In the genomic region with DNA sequence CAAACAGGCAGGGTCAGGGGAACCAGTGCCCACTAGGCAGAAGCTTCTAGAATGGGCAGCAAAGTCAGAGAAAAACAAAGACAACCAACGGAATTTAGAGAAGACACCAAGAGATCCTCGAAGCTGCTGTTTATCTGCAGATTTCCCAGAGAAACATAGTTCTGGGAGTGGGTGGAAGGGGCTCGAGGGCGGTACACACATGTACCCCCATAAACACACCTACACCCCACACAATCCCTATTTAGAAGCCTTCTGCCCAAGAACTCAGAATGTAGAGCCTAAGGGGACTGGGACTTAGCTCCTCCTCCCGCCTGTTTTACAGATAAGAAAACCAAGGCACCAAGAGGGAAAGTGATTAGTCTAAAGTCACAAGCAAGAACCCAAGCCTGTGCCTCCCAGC, we compare ENCODE assay signal across 18 cellular contexts. TPM values are rescaled to one million over a fixed set of nuclear protein-coding genes. Genes with fewer than 3 reads are reported as not detected.
A peak's percentile ranks its signal among the peaks of the same experiment; 100 is the strongest.
DNase-seq lines count a peak whose midpoint lies in the region; TF ChIP-seq lines count a peak whose summit lies in the region.
"Had no signal": no experiment of that assay in that cellular context is flagged by ENCODE, and none has a peak within 500 bp of the region (broad histone marks: within the 10 kb centered on the region; RNA-seq: fewer than 3 reads in every experiment).

No MANE protein-coding gene starts in this region.

- no peak overlapping the region for H3K4me2 ChIP-seq in neuronal stem cell (ENCODE audit: insufficient read depth, low read length, poor library complexity, severe bottlenecking)
- H3K4me2 ChIP-seq: A549 had no signal

- no peak overlapping the region for H2AFZ ChIP-seq in neuronal stem cell (ENCODE audit: low read length)

- no peak overlapping the region for H4K91ac ChIP-seq in neuronal stem cell (ENCODE audit: low read depth, low read length, poor library complexity)

- POLR2A ChIA-PET in HEK293 (lab: Yijun Ruan, JAX): no interaction called here

- H3K27ac ChIP-seq in HEK293 (ENCODE audit: extremely low read depth, low read depth, low read length): no peak overlapping the region
- peak overlapping the region; percentile 26 for H3K27ac ChIP-seq in angular gyrus (ENCODE audit: low read depth, low read length)
- no peak overlapping the region for H3K27ac ChIP-seq in neuronal stem cell (replicated peaks; ENCODE audit: low read length)
- H3K27ac ChIP-seq: A549 had no signal

- DNase-seq in neuronal stem cell (ENCODE audit: low spot score): no peak
- no peak for DNase-seq in AG08395 (ENCODE audit: low spot score)
- DNase-seq in NCI-H2029 treated with DMSO at 0.1 percent for 48 hours (lab: John Stamatoyannopoulos, UW): no peak
- DNase-seq in H7: no peak
- DNase-seq: 8988T; ACHN; C1 segment of cervical spinal cord; Calu3; CD4-positive, alpha-beta memory T cell; COR-L47; DMS53; DMS79 treated with DMSO at 0.1 percent for 48 hours; GF-D8; GOT3; HCEC 1CT had no signal

- no peak overlapping the region for H2BK120ac ChIP-seq in neuronal stem cell (ENCODE audit: low read depth, low read length)

- H3K23ac ChIP-seq in neuronal stem cell (ENCODE audit: low read depth, low read length, poor library complexity): no peak overlapping the region

- H4K8ac ChIP-seq in neuronal stem cell (ENCODE audit: low read depth, low read length): no peak overlapping the region

- no peak for TF ChIP-seq CTCF in HEK293 (tag by site-specific recombination; IDR thresholded peaks at IDR 0.05)

- no peaks in the 10 kb centered on the region for H3K36me3 ChIP-seq in HEK293 (ENCODE audit: control insufficient read depth in 2 of 2, insufficient read depth in 1 of 2, low read length in 2 of 2)
- H3K36me3 ChIP-seq in neuronal stem cell (replicated peaks in 1 of 2; ENCODE audit: control insufficient read depth in 2 of 2, insufficient read depth in 2 of 2, low read length in 2 of 2): no peaks in the 10 kb centered on the region
- no peaks in the 10 kb centered on the region; the same call in 1 of the 2 replicates for H3K36me3 ChIP-seq in H7 (replicated peaks; ENCODE audit: control insufficient read depth, insufficient read depth, low read length)

- peak overlapping the region; percentile 29 for H3K18ac ChIP-seq in neuronal stem cell (ENCODE audit: low read length)

- WGBS in neuronal stem cell (ENCODE audit: extremely low coverage in 2 of 2, insufficient read length in 2 of 2, insufficient replicate concordance in 1 of 2), 2 donors: no CpG with 5 or more reads among the region's 5 CpGs

- H3K27me3 ChIP-seq in neuronal stem cell (ENCODE audit: control insufficient read depth in 3 of 3, insufficient read depth in 3 of 3, low read depth in 1 of 3, low read length in 3 of 3) (peaks cover 1 to 69% (median 16%) of the 10 kb centered on the region in 3 experiments), H7 (ENCODE audit: control insufficient read depth, insufficient read depth, low read length) (peaks cover 18% of the 10 kb centered on the region)

- no peak overlapping the region for H3K4ac ChIP-seq in neuronal stem cell (ENCODE audit: low read length)

- H3K14ac ChIP-seq in neuronal stem cell (ENCODE audit: low read length): no peak overlapping the region

- H3K9ac ChIP-seq in neuronal stem cell (ENCODE audit: low read depth, low read length, poor library complexity): no peak overlapping the region

- CTCF ChIA-PET in HEK293 (lab: Yijun Ruan, JAX): interaction anchor here (0.6 to 2.1 kb wide), 2 partner anchors 69 to 134 kb away, joined by 3 to 16 read pairs; no protein-coding TSS in a partner anchor

- H3K4me3 ChIP-seq in HEK293 (ENCODE audit: low read depth, low read length): no peak overlapping the region
- H3K4me3 ChIP-seq in neuronal stem cell (ENCODE audit: low read length in 2 of 2): no peak overlapping the region
- H3K4me3 ChIP-seq in H7 (ENCODE audit: insufficient read depth, low read depth, low read length): no peak overlapping the region
- H3K4me3 ChIP-seq: A549 had no signal

- H2AK5ac ChIP-seq in neuronal stem cell (ENCODE audit: low read depth, low read length): no peak overlapping the region

- H2BK5ac ChIP-seq in neuronal stem cell (ENCODE audit: low read length): no peak overlapping the region

- peaks cover 4% of the 10 kb centered on the region for H3K79me1 ChIP-seq in neuronal stem cell (ENCODE audit: low read depth, low read length)

- H2BK15ac ChIP-seq in neuronal stem cell (ENCODE audit: low read length): no peak overlapping the region

- 0 out of 2 replicates have a peak, but pooled peaks cover 2% of the 10 kb centered on the region for H3K4me1 ChIP-seq in HEK293 (ENCODE audit: control insufficient read depth, insufficient read depth, low read length)
- H3K4me1 ChIP-seq in neuronal stem cell (ENCODE audit: control insufficient read depth in 2 of 2, insufficient read depth in 1 of 2, low read depth in 1 of 2, low read length in 2 of 2): no peaks in the 10 kb centered on the region

- no peaks in the 10 kb centered on the region for H3K9me3 ChIP-seq in HEK293 (ENCODE audit: control insufficient read depth, insufficient read depth, low read depth, low read length)
- no peaks in the 10 kb centered on the region for H3K9me3 ChIP-seq in neuronal stem cell (replicated peaks in 1 of 2; ENCODE audit: control insufficient read depth in 2 of 2, insufficient read depth in 1 of 2, low read depth in 1 of 2, low read length in 2 of 2)
- H3K9me3 ChIP-seq: A549 had no signal

- H2BK12ac ChIP-seq in neuronal stem cell (ENCODE audit: low read length): no peak overlapping the region

TF ChIP-seq in HEK293, 187 proteins besides CTCF, POLR2A, EP300 and RAD21:
- TF ChIP-seq, protein P1, sequence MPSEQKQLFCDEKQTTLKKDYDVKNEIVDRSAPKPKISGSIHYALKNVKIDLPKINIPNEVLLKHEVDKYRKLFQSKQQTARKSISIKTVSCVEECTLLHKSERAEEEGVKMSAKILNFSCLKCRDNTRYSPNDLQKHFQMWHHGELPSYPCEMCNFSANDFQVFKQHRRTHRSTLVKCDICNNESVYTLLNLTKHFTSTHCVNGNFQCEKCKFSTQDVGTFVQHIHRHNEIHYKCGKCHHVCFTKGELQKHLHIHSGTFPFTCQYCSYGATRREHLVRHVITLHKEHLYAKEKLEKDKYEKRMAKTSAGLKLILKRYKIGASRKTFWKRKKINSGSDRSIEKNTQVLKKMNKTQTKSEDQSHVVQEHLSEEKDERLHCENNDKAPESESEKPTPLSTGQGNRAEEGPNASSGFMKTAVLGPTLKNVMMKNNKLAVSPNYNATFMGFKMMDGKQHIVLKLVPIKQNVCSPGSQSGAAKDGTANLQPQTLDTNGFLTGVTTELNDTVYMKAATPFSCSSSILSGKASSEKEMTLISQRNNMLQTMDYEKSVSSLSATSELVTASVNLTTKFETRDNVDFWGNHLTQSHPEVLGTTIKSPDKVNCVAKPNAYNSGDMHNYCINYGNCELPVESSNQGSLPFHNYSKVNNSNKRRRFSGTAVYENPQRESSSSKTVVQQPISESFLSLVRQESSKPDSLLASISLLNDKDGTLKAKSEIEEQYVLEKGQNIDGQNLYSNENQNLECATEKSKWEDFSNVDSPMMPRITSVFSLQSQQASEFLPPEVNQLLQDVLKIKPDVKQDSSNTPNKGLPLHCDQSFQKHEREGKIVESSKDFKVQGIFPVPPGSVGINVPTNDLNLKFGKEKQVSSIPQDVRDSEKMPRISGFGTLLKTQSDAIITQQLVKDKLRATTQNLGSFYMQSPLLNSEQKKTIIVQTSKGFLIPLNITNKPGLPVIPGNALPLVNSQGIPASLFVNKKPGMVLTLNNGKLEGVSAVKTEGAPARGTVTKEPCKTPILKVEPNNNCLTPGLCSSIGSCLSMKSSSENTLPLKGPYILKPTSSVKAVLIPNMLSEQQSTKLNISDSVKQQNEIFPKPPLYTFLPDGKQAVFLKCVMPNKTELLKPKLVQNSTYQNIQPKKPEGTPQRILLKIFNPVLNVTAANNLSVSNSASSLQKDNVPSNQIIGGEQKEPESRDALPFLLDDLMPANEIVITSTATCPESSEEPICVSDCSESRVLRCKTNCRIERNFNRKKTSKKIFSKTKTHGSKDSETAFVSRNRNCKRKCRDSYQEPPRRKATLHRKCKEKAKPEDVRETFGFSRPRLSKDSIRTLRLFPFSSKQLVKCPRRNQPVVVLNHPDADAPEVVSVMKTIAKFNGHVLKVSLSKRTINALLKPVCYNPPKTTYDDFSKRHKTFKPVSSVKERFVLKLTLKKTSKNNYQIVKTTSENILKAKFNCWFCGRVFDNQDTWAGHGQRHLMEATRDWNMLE (tag by site-specific recombination; conservative IDR thresholded peaks at IDR 0.05; ENCODE audit: low read depth): no peak
- TF ChIP-seq ZFHX2 (tag by site-specific recombination; conservative IDR thresholded peaks at IDR 0.05): peak; percentile 79
- TF ChIP-seq HOXD13 (CRISPR knock-in tag; IDR thresholded peaks at IDR 0.05; ENCODE audit: borderline replicate concordance): no peak
- peak; percentile 60; the same call in 1 of the 2 replicates for TF ChIP-seq EGR2 (tag by site-specific recombination; IDR thresholded peaks at IDR 0.05; ENCODE audit: low read depth)

RNA-seq across cellular contexts. Expression of a gene that starts 6.4 kb away (rescaled TPM):
- polyA plus RNA-seq in neuronal stem cell (2013, experiment 1 of 2): 3.7 TPM
- polyA plus RNA-seq in neuronal stem cell (2013, experiment 2 of 2): 3.7 TPM
- 3.6 and 3.7 TPM in 2 replicates for total RNA-seq in H7 (2014; rRNA removed; shearing (Covaris generic))

RNA-seq across cellular contexts. Expression of a gene that starts 34.6 kb away (rescaled TPM):
- polyA plus RNA-seq in neuronal stem cell (2013, experiment 1 of 2): 12.0 TPM
- polyA plus RNA-seq in neuronal stem cell (2013, experiment 2 of 2): 12.4 TPM
- 18.3 and 19.2 TPM in 2 replicates for total RNA-seq in H7 (2014; rRNA removed; shearing (Covaris generic))

RNA-seq across cellular contexts. Expression of a gene that starts 43.5 kb away (rescaled TPM):
- polyA plus RNA-seq in neuronal stem cell (2013, experiment 1 of 2): 23.4 TPM
- 22.3 TPM for polyA plus RNA-seq in neuronal stem cell (2013, experiment 2 of 2)
- total RNA-seq in H7 (2014; rRNA removed; shearing (Covaris generic)): 19.0 and 26.8 TPM in 2 replicates
